In genomic region chr1:19661721-19662228, GRCh38 we compare ENCODE assay signal across 9 cellular contexts. TPM values are rescaled to one million over a fixed set of nuclear protein-coding genes. Genes with fewer than 3 reads are reported as not detected.
DNase-seq lines count a peak whose midpoint lies in the region; ATAC-seq and TF ChIP-seq lines count a peak whose summit lies in the region.
"Had no signal": no experiment of that assay in that cellular context is flagged by ENCODE, and none has a peak within 500 bp of the region (broad histone marks: within the 10 kb centered on the region; RNA-seq: fewer than 3 reads in every experiment).

No MANE protein-coding gene starts in this region.

- peaks cover 0 to 23% (median 0%) of the 10 kb centered on the region in 9 donors for H3K36me3 ChIP-seq in heart right ventricle
- H3K36me3 ChIP-seq in thyroid gland: no peaks in the 10 kb centered on the region

- H3K27me3 Mint-ChIP-seq in immature natural killer cell (ENCODE audit: low read depth in 3 of 3): peaks cover 12 to 16% (median 14%) of the 10 kb centered on the region in 3 donors

- H3K4me3 ChIP-seq in heart right ventricle: no peak overlapping the region
- no peak overlapping the region for H3K4me3 ChIP-seq in thyroid gland (replicated peaks in 1 of 3)

- DNase-seq in heart right ventricle (no peak), left cardiac atrium (no peak), NCI-H2171 treated with DMSO at 0.1 percent for 48 hours (lab: John Stamatoyannopoulos, UW) (peak; percentile 51), immature natural killer cell (peak in 2 of 3 donors; percentile 29 to 52), thyroid gland (no peak)
- peak; percentile 13 for DNase-seq in activated effector memory CD4-positive, alpha-beta T cell treated with Interleukin-2 at 50 U/mL for 16 hours

- ATAC-seq in heart right ventricle (no peak), left cardiac atrium (no peak), GM21576 (IDR thresholded peaks at IDR 0.05; ENCODE audit: unreplicated experiment) (no peak), HG03354 (IDR thresholded peaks at IDR 0.05; ENCODE audit: poor library complexity, severe bottlenecking, unreplicated experiment) (no peak)

- no peak overlapping the region for H3K27ac Mint-ChIP-seq in immature natural killer cell
- H3K27ac Mint-ChIP-seq: dendritic cell treated with granulocyte-macrophage colony-stimulating factor and Interleukin-4, amounts not matched to agents 40 ng/mL and 50 ng/mL, for 4 days had no signal

- 13% methylated on average over 9 of the region's 9 CpGs for WGBS in heart right ventricle, 2 donors
- WGBS in thyroid gland, 2 donors: 15 to 17% methylated on average over 9 of the region's 9 CpGs

- peaks cover 0 to under 1% (median 0%) of the 10 kb centered on the region in 3 donors for H3K36me3 Mint-ChIP-seq in immature natural killer cell

- peaks cover 8 to 17% of the 10 kb centered on the region in 2 donors for H3K4me1 Mint-ChIP-seq in immature natural killer cell

- H3K9me3 Mint-ChIP-seq in immature natural killer cell: no peaks in the 10 kb centered on the region
- H3K9me3 Mint-ChIP-seq: dendritic cell treated with granulocyte-macrophage colony-stimulating factor and Interleukin-4, amounts not matched to agents 40 ng/mL and 50 ng/mL, for 4 days had no signal

- no peak overlapping the region for H3K4me3 Mint-ChIP-seq in immature natural killer cell
- H3K4me3 Mint-ChIP-seq: dendritic cell treated with granulocyte-macrophage colony-stimulating factor and Interleukin-4, amounts not matched to agents 40 ng/mL and 50 ng/mL, for 4 days had no signal

- TF ChIP-seq CTCF in heart right ventricle (IDR thresholded peaks at IDR 0.05): peak; percentile 54 to 84 (median 78)
- TF ChIP-seq CTCF in thyroid gland (IDR thresholded peaks at IDR 0.05): peak; percentile 20 to 76 (median 50)

- intact Hi-C loops in heart right ventricle (cut with DNase I): loop anchor here in 7 of 10 donors (1.0 to 5.0 kb wide), 3 partner anchors 41 to 43 kb away; no protein-coding TSS in a partner anchor
- intact Hi-C loops in left cardiac atrium (cut with DNase I): loop anchor here (2.0 to 5.0 kb wide), 2 partner anchors 41 to 43 kb away; no protein-coding TSS in a partner anchor
- intact Hi-C loops in thyroid gland (cut with DNase I): no loop called here

- no peak for TF ChIP-seq POLR2A in thyroid gland (IDR thresholded peaks at IDR 0.05)

- H3K27me3 ChIP-seq in heart right ventricle (peaks cover 21 to 49% (median 40%) of the 10 kb centered on the region in 7 donors), thyroid gland (peaks cover 10% of the 10 kb centered on the region)

- no peak overlapping the region for H3K27ac ChIP-seq in heart right ventricle
- no peak overlapping the region for H3K27ac ChIP-seq in thyroid gland

- H3K4me1 ChIP-seq in heart right ventricle (peaks cover 3 to 24% (median 6%) of the 10 kb centered on the region in 9 donors), thyroid gland (peaks cover 0 to 9% of the 10 kb centered on the region in 2 donors)

- H3K9me3 ChIP-seq in heart right ventricle: no peaks in the 10 kb centered on the region
- no peaks in the 10 kb centered on the region for H3K9me3 ChIP-seq in thyroid gland

RNA-seq across cellular contexts. Expression of gene HTR6, which starts 2.9 kb away (rescaled TPM):
- total RNA-seq in heart right ventricle: not detected
- polyA plus RNA-seq in heart right ventricle: not detected
- total RNA-seq in left cardiac atrium: not detected
- not detected for polyA plus RNA-seq in immature natural killer cell
- not detected for total RNA-seq in thyroid gland

RNA-seq across cellular contexts. Expression of gene NBL1, which starts 17.7 kb away (rescaled TPM):
- 10 to 100 TPM; 18.5 to 48.7 (median 35.1) TPM for total RNA-seq in heart right ventricle
- 10 to 100 TPM; 47.9 to 48.5 TPM for polyA plus RNA-seq in heart right ventricle
- total RNA-seq in left cardiac atrium: 10 to 100 TPM; 53.0 to 63.7 TPM
- 1 to 10 TPM in 1 of 3 donors, under 1 TPM in 1, not detected in 1; 0.44 to 2.7 TPM for polyA plus RNA-seq in immature natural killer cell
- 10 to 100 TPM; 29.4 to 70.4 (median 43.6) TPM for total RNA-seq in thyroid gland

Comparison
In these comparisons a context has a peak if more than half of its experiments do, and no peak if none do; other contexts are left out.
1. DNase-seq: peak in NCI-H2171 treated with DMSO at 0.1 percent for 48 hours (single experiment), activated effector memory CD4-positive, alpha-beta T cell treated with Interleukin-2 at 50 U/mL for 16 hours (single experiment) and immature natural killer cell (2 of 3); none in heart right ventricle (0 of 2), left cardiac atrium (single experiment) and thyroid gland (0 of 2).